ENCODE assay signal across 24 cellular contexts in genomic region chr11:11246166-11246565, GRCh38.
"Had no signal": no experiment of that assay in that cellular context is flagged by ENCODE, and none has a peak within 500 bp of the region (broad histone marks: within the 10 kb centered on the region; RNA-seq: fewer than 3 reads in every experiment).

No MANE protein-coding gene starts in this region.

- H3K4me3 ChIP-seq: dorsolateral prefrontal cortex, esophagus squamous epithelium, gastrocnemius medialis, left ventricle myocardium inferior, ovary, psoas muscle, right atrium auricular region, spleen, suprapubic skin, tibial nerve had no signal

- H3K36me3 ChIP-seq: esophagus squamous epithelium, gastrocnemius medialis, left ventricle myocardium inferior, neutrophil, ovary, right atrium auricular region, spleen, suprapubic skin, tibial nerve had no signal

- H3K27me3 ChIP-seq: dorsolateral prefrontal cortex, esophagus squamous epithelium, gastrocnemius medialis, ovary, right atrium auricular region, spleen, suprapubic skin, tibial nerve had no signal

- ATAC-seq: gastrocnemius medialis, natural killer cell had no signal

- DNase-seq: activated CD4-positive, alpha-beta memory T cell treated with anti-CD3 and anti-CD28 coated beads, Interleukin-2, amount 10 ng/mL, durations not matched to agents 7 days and 5 days; activated CD4-positive, alpha-beta T cell treated with anti-CD3 and anti-CD28 coated beads for 4 hours; activated CD4-positive, CD25-positive, alpha-beta regulatory T cell; activated gamma-delta T cell; activated naive CD8-positive, alpha-beta T cell treated with anti-CD3 and anti-CD28 coated beads for 36 hours; central memory CD4-positive, alpha-beta T cell; dorsolateral prefrontal cortex; esophagus squamous epithelium; gastrocnemius medialis; head of caudate nucleus; hypothalamus; left ventricle myocardium inferior; natural killer cell; ovary; psoas muscle; spleen; stimulated activated CD4-positive, alpha-beta T cell treated with anti-CD3 and anti-CD28 coated beads, Interleukin-4, amount 100 ng/mL, for 1 hour had no signal

- H3K9me3 ChIP-seq: esophagus squamous epithelium, gastrocnemius medialis, left ventricle myocardium inferior, neutrophil, ovary, psoas muscle, right atrium auricular region, spleen, suprapubic skin, tibial nerve had no signal

- H3K4me1 Mint-ChIP-seq: activated CD4-positive, alpha-beta memory T cell treated with anti-CD3 and anti-CD28 coated beads, Interleukin-2, amount 10 ng/mL, durations not matched to agents 7 days and 5 days had no signal

- H3K27ac ChIP-seq: dorsolateral prefrontal cortex, esophagus squamous epithelium, gastrocnemius medialis, left ventricle myocardium inferior, neutrophil, ovary, psoas muscle, suprapubic skin, tibial nerve had no signal

- H3K4me1 ChIP-seq: psoas muscle had no signal

- H3K36me3 Mint-ChIP-seq: mesothelial cell of epicardium, natural killer cell had no signal

- H3K4me3 Mint-ChIP-seq: activated CD4-positive, alpha-beta memory T cell treated with anti-CD3 and anti-CD28 coated beads, Interleukin-2, amount 10 ng/mL, durations not matched to agents 7 days and 5 days; activated naive CD8-positive, alpha-beta T cell treated with anti-CD3 and anti-CD28 coated beads for 36 hours; mesothelial cell of epicardium; natural killer cell; stimulated activated naive CD8-positive, alpha-beta T cell treated with anti-CD3 and anti-CD28 coated beads, Interleukin-15, Interleukin-2, amounts not matched to agents 100 ng/mL and 50 ng/mL, for 24 hours; T-helper 1 cell treated with Interleukin-12 subunit alpha and Interleukin-12 subunit beta and Interleukin-4 antibody, amounts not matched to agents 30 μg/mL and 1 μg/mL, for 36 hours had no signal

- H3K27me3 Mint-ChIP-seq: activated CD4-positive, alpha-beta memory T cell treated with anti-CD3 and anti-CD28 coated beads, Interleukin-2, amount 10 ng/mL, durations not matched to agents 7 days and 5 days had no signal

- H3K9me3 Mint-ChIP-seq: stimulated activated naive CD8-positive, alpha-beta T cell treated with anti-CD3 and anti-CD28 coated beads, Interleukin-15, Interleukin-2, amounts not matched to agents 100 ng/mL and 50 ng/mL, for 24 hours had no signal

- H3K27ac Mint-ChIP-seq: activated CD4-positive, alpha-beta memory T cell treated with anti-CD3 and anti-CD28 coated beads, Interleukin-2, amount 10 ng/mL, durations not matched to agents 7 days and 5 days; activated naive CD8-positive, alpha-beta T cell treated with anti-CD3 and anti-CD28 coated beads for 36 hours; stimulated activated naive CD8-positive, alpha-beta T cell treated with anti-CD3 and anti-CD28 coated beads, Interleukin-15, Interleukin-2, amounts not matched to agents 100 ng/mL and 50 ng/mL, for 24 hours; T-helper 1 cell treated with Interleukin-12 subunit alpha and Interleukin-12 subunit beta and Interleukin-4 antibody, amounts not matched to agents 30 μg/mL and 1 μg/mL, for 36 hours had no signal
